In the genomic region with DNA sequence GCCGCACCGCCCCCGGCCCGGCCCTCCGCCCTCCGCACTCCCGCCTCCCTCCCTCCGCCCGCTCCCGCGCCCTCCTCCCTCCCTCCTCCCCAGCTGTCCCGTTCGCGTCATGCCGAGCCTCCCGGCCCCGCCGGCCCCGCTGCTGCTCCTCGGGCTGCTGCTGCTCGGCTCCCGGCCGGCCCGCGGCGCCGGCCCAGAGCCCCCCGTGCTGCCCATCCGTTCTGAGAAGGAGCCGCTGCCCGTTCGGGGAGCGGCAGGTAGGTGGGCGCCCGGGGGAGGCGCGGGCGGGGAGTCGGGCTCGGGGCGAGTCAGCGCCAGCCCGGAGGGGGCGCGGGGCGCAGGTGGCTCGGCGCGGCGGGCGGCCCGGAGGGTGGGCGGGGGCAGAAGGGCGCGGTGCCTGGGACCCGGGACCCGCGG, we compare ENCODE assay signal across 8 cellular contexts. TPM values are rescaled to one million over a fixed set of nuclear protein-coding genes. Genes with fewer than 3 reads are reported as not detected.
DNase-seq lines count a peak whose midpoint lies in the region; ATAC-seq and TF ChIP-seq lines count a peak whose summit lies in the region.

No MANE protein-coding gene starts in this region.

- peak; percentile 26 for ATAC-seq in stimulated activated naive CD8-positive, alpha-beta T cell treated with anti-CD3 and anti-CD28 coated beads, Interleukin-15, Interleukin-2, amounts not matched to agents 100 U/mL and 50 U/mL, for 24 hours
- no peak for ATAC-seq in HG03457 (IDR thresholded peaks at IDR 0.05; ENCODE audit: unreplicated experiment)

- H3K4me2 ChIP-seq in mammary epithelial cell (ENCODE audit: insufficient read depth, low read depth, low read length): peak overlapping the region; percentile 78

- no peaks in the 10 kb centered on the region for H4K20me1 ChIP-seq in mammary epithelial cell (ENCODE audit: insufficient read depth, low read length)

- no peaks in the 10 kb centered on the region for H3K79me2 ChIP-seq in mammary epithelial cell (ENCODE audit: insufficient read depth, low read length)

- DNase-seq in GM03348 (ENCODE audit: low spot score): peak; percentile 88
- DNase-seq in NCI-H460 (ENCODE audit: extremely low read depth, low read depth): peak; percentile 20
- DNase-seq in mammary epithelial cell: no peak
- peak; percentile 82 for DNase-seq in islet precursor cell
- DNase-seq in stimulated activated naive CD8-positive, alpha-beta T cell treated with anti-CD3 and anti-CD28 coated beads, Interleukin-15, Interleukin-2, amounts not matched to agents 100 U/mL and 50 U/mL, for 24 hours: peak; percentile 32
- no peak for DNase-seq in H4 (ENCODE audit: low spot score)
- no peak for DNase-seq in stimulated activated CD4-positive, alpha-beta T cell treated with anti-CD3 and anti-CD28 coated beads, Interleukin-2, amount 100 ng/mL, for 48 hours

- dilution Hi-C loops in mammary epithelial cell (cut with HindIII; ENCODE audit: low sequenced_read_pairs): loop anchor here (5.0 kb wide), 1 partner anchor 87 kb away; no protein-coding TSS in a partner anchor

- intact Hi-C loops in mammary epithelial cell (cut with micrococcal nuclease): no loop called here

- H3K9ac ChIP-seq in mammary epithelial cell (ENCODE audit: insufficient read depth, low read length): no peak overlapping the region

- peak overlapping the region; percentile 51 for H2AFZ ChIP-seq in mammary epithelial cell (ENCODE audit: low read depth, low read length)

- WGBS in mammary epithelial cell (ENCODE audit: low coverage, missing lambda C conversion rate): 10% methylated on average over 2 of the region's 58 CpGs

- no peak for TF ChIP-seq CTCF in mammary epithelial cell (conservative IDR thresholded peaks at IDR 0.05 in 1 of 2, IDR thresholded peaks at IDR 0.05 in 1 of 2; ENCODE audit: extremely low read depth in 1 of 2, insufficient read depth in 1 of 2, low read depth in 1 of 2, low read length in 2 of 2)

- BruUV-seq in mammary epithelial cell (replicated peaks; lab: Mats Ljungman, UMichigan): no TSS peak

- no peaks in the 10 kb centered on the region for H3K9me3 ChIP-seq in mammary epithelial cell (replicated peaks; ENCODE audit: insufficient read depth, low read length)

- in situ Hi-C loops in mammary epithelial cell (cut with MboI; ENCODE audit: low sequenced_read_pairs in 2 of 2): no loop called here

- H3K27me3 ChIP-seq in mammary epithelial cell (ENCODE audit: insufficient read depth, low read length): peaks cover 18% of the 10 kb centered on the region

- H3K4me3 ChIP-seq in mammary epithelial cell (replicated peaks in 1 of 3; ENCODE audit: insufficient read depth in 1 of 3, low read depth in 2 of 3, low read length in 3 of 3): peak overlapping the region in 2 of 3 experiments; percentile 15 to 43

- CTCF ChIA-PET in mammary epithelial cell (lab: Charles Lee; ENCODE audit: low non-redundant PET): no interaction called here

- no peak overlapping the region for H3K27ac ChIP-seq in mammary epithelial cell (ENCODE audit: insufficient read depth, low read depth, low read length)

- H3K4me1 ChIP-seq in mammary epithelial cell (ENCODE audit: insufficient read depth, low read length): peaks cover 3% of the 10 kb centered on the region

- H3K36me3 ChIP-seq in mammary epithelial cell (ENCODE audit: insufficient read depth, low read length): no peaks in the 10 kb centered on the region

RNA-seq across cellular contexts. Expression of a gene that starts 0.4 kb away (rescaled TPM):
- total RNA-seq in NCI-H460 (2014; rRNA removed; shearing (Covaris generic)): 0.07 TPM in 1 of 2 replicates, not detected in the other
- 0.41 and 0.85 TPM in 2 replicates for polyA plus RNA-seq in NCI-H460 (2014; cell fraction: nucleus; rRNA removed)
- not detected for total RNA-seq in mammary epithelial cell
- not detected for polyA plus RNA-seq in mammary epithelial cell
- polyA minus RNA-seq in mammary epithelial cell: not detected
- total RNA-seq in H4 (2014; rRNA removed; shearing (Covaris generic)): 1.3 and 3.6 TPM in 2 replicates

RNA-seq across cellular contexts. Expression of a gene that starts 2.2 kb away (rescaled TPM):
- total RNA-seq in NCI-H460 (2014; rRNA removed; shearing (Covaris generic)): not detected in 2 replicates
- polyA plus RNA-seq in NCI-H460 (2014; cell fraction: nucleus; rRNA removed): not detected in 2 replicates
- not detected for total RNA-seq in mammary epithelial cell
- not detected for polyA plus RNA-seq in mammary epithelial cell
- polyA minus RNA-seq in mammary epithelial cell: not detected
- total RNA-seq in H4 (2014; rRNA removed; shearing (Covaris generic)): 0.43 and 0.74 TPM in 2 replicates

RNA-seq across cellular contexts. Expression of a gene that starts 18.7 kb away (rescaled TPM):
- 98.8 and 101 TPM in 2 replicates for total RNA-seq in NCI-H460 (2014; rRNA removed; shearing (Covaris generic))
- polyA plus RNA-seq in NCI-H460 (2014; cell fraction: nucleus; rRNA removed): 159 and 162 TPM in 2 replicates
- total RNA-seq in mammary epithelial cell: 10 to 100 TPM; 41.7 to 78.2 TPM
- polyA plus RNA-seq in mammary epithelial cell: 169 TPM
- 107 TPM for polyA minus RNA-seq in mammary epithelial cell
- 250 and 279 TPM in 2 replicates for total RNA-seq in H4 (2014; rRNA removed; shearing (Covaris generic))

RNA-seq across cellular contexts. Expression of a gene that starts 18.8 kb away (rescaled TPM):
- total RNA-seq in NCI-H460 (2014; rRNA removed; shearing (Covaris generic)): 4.9 and 6.2 TPM in 2 replicates
- 25.5 and 31.9 TPM in 2 replicates for polyA plus RNA-seq in NCI-H460 (2014; cell fraction: nucleus; rRNA removed)
- total RNA-seq in mammary epithelial cell: 10 to 100 TPM in 1 of 2 donors, 1 to 10 TPM in 1; 5.7 to 10.7 TPM
- 5.1 TPM for polyA plus RNA-seq in mammary epithelial cell
- polyA minus RNA-seq in mammary epithelial cell: 6.6 TPM
- 3.3 and 4.7 TPM in 2 replicates for total RNA-seq in H4 (2014; rRNA removed; shearing (Covaris generic))

RNA-seq across cellular contexts. Expression of a gene that starts 42.8 kb away (rescaled TPM):
- 10.7 and 12.6 TPM in 2 replicates for total RNA-seq in NCI-H460 (2014; rRNA removed; shearing (Covaris generic))
- polyA plus RNA-seq in NCI-H460 (2014; cell fraction: nucleus; rRNA removed): 22.3 and 25.4 TPM in 2 replicates
- total RNA-seq in mammary epithelial cell: 10 to 100 TPM; 10.7 to 15.5 TPM
- 12.1 TPM for polyA plus RNA-seq in mammary epithelial cell
- polyA minus RNA-seq in mammary epithelial cell: 14.8 TPM
- total RNA-seq in H4 (2014; rRNA removed; shearing (Covaris generic)): 18.4 and 22.2 TPM in 2 replicates

Comparison
In these comparisons a context has a peak if more than half of its experiments do, and no peak if none do; other contexts are left out.
1. DNase-seq: peak in GM03348 (single experiment), NCI-H460 (single experiment), islet precursor cell (single experiment) and stimulated activated naive CD8-positive, alpha-beta T cell treated with anti-CD3 and anti-CD28 coated beads, Interleukin-15, Interleukin-2, amounts not matched to agents 100 U/mL and 50 U/mL, for 24 hours (single experiment); none in mammary epithelial cell (single experiment), H4 (single experiment) and stimulated activated CD4-positive, alpha-beta T cell treated with anti-CD3 and anti-CD28 coated beads, Interleukin-2, amount 100 ng/mL, for 48 hours (0 of 2).